Comparison of ENCODE assay signal across 8 cellular contexts in genomic region chr1:167219194-167219593, GRCh38. TPM values are rescaled to one million over a fixed set of nuclear protein-coding genes. Genes with fewer than 3 reads are reported as not detected.
DNase-seq lines count a peak whose midpoint lies in the region; ATAC-seq, FAIRE-seq and TF ChIP-seq lines count a peak whose summit lies in the region.

No MANE protein-coding gene starts in this region.

- H3K27me3 Mint-ChIP-seq in activated naive CD8-positive, alpha-beta T cell treated with anti-CD3 and anti-CD28 coated beads, Interleukin-2, amount 50 U/mL, for 24 hours, result peaks cover 2% of the 10 kb centered on the region

- no peak overlapping the region for H4K8ac ChIP-seq in mesenchymal stem cell (ENCODE audit: low read length)

- CTCF ChIA-PET in A549 (lab: Yijun Ruan, JAX) (interaction anchor here (1.0 to 4.6 kb wide), 10 partner anchors 9 to 337 kb away, joined by 3 to 17 read pairs (median 6); no protein-coding TSS in a partner anchor), HEK293 (lab: Yijun Ruan, JAX) (interaction anchor here (0.6 to 2.8 kb wide), 16 partner anchors 9 to 336 kb away, joined by 3 to 22 read pairs (median 5); no protein-coding TSS in a partner anchor)

- no peak overlapping the region for H2BK5ac ChIP-seq in mesenchymal stem cell (ENCODE audit: low read depth, low read length, poor library complexity, severe bottlenecking)

- ATAC-seq in A549 (no peak), HG03280 (IDR thresholded peaks at IDR 0.05; ENCODE audit: unreplicated experiment) (no peak), GM21786 (IDR thresholded peaks at IDR 0.05; ENCODE audit: unreplicated experiment) (no peak)
- no peak for ATAC-seq in activated naive CD8-positive, alpha-beta T cell treated with anti-CD3 and anti-CD28 coated beads, Interleukin-2, amount 50 U/mL, for 24 hours

- H2AFZ ChIP-seq in mesenchymal stem cell (ENCODE audit: low read depth, low read length), result no peak overlapping the region

- no peak overlapping the region for H3K23ac ChIP-seq in mesenchymal stem cell (ENCODE audit: low read length in 2 of 2)

- no peak overlapping the region for H3K14ac ChIP-seq in mesenchymal stem cell (ENCODE audit: low read length in 2 of 2)

- peak overlapping the region; percentile 66 for H3K4me2 ChIP-seq in A549
- H3K4me2 ChIP-seq in mesenchymal stem cell (ENCODE audit: low read length, poor library complexity, severe bottlenecking), result no peak overlapping the region

- H3K27ac ChIP-seq in A549 (peak overlapping the region; percentile 87 to 95; a peak in 5 of 6 replicates), HEK293 (ENCODE audit: extremely low read depth, low read depth, low read length) (no peak overlapping the region), mesenchymal stem cell (ENCODE audit: low read length, poor library complexity, severe bottlenecking) (no peak overlapping the region)

- no peak overlapping the region for H2BK120ac ChIP-seq in mesenchymal stem cell (ENCODE audit: low read depth, low read length)

- H2AK5ac ChIP-seq in mesenchymal stem cell (ENCODE audit: low read length, severe bottlenecking), result no peak overlapping the region

- no peak overlapping the region for H2BK12ac ChIP-seq in mesenchymal stem cell (ENCODE audit: low read length in 2 of 2)

- peak overlapping the region; percentile 87 for H3K9ac ChIP-seq in mesenchymal stem cell (ENCODE audit: low read length)

- peaks cover 5% of the 10 kb centered on the region for H3K36me3 Mint-ChIP-seq in activated naive CD8-positive, alpha-beta T cell treated with anti-CD3 and anti-CD28 coated beads, Interleukin-2, amount 50 U/mL, for 24 hours (ENCODE audit: low read depth)

- no peak for FAIRE-seq in A549 (lab: Jason Lieb, UNC)

- no peak for TF ChIP-seq EP300 in A549 (IDR thresholded peaks at IDR 0.05)

- peaks cover 40% of the 10 kb centered on the region for H3K4me1 Mint-ChIP-seq in activated naive CD8-positive, alpha-beta T cell treated with anti-CD3 and anti-CD28 coated beads, Interleukin-2, amount 50 U/mL, for 24 hours

- no peak for TF ChIP-seq RAD21 in A549 (conservative IDR thresholded peaks at IDR 0.05 in 1 of 2, IDR thresholded peaks at IDR 0.05 in 1 of 2)

- H3K18ac ChIP-seq in mesenchymal stem cell (ENCODE audit: low read depth in 1 of 2, low read length in 2 of 2), result no peak overlapping the region

- H3K4me3 ChIP-seq in A549 (peak overlapping the region; percentile 72), HEK293 (ENCODE audit: low read depth, low read length) (peak overlapping the region; percentile 80), mesenchymal stem cell (ENCODE audit: insufficient read depth in 1 of 2, low read depth in 1 of 2, low read length in 2 of 2) (peak overlapping the region in 1 of 2 experiments; percentile 99)

- H2BK15ac ChIP-seq in mesenchymal stem cell (ENCODE audit: low read depth, poor library complexity, severe bottlenecking), result no peak overlapping the region

- H3K9me3 ChIP-seq in A549, result peaks cover 4% of the 10 kb centered on the region; the same call in 1 of the 3 replicates
- no peaks in the 10 kb centered on the region for H3K9me3 ChIP-seq in HEK293 (ENCODE audit: control insufficient read depth, insufficient read depth, low read depth, low read length)
- no peaks in the 10 kb centered on the region for H3K9me3 ChIP-seq in mesenchymal stem cell (ENCODE audit: control insufficient read depth, low read length)

- peaks cover 3% of the 10 kb centered on the region for H3K9me3 Mint-ChIP-seq in activated naive CD8-positive, alpha-beta T cell treated with anti-CD3 and anti-CD28 coated beads, Interleukin-2, amount 50 U/mL, for 24 hours

- 66% methylated on average over 5 of the region's 5 CpGs for WGBS in A549 (ENCODE audit: missing lambda C conversion rate)
- WGBS in mesenchymal stem cell, result 57% methylated on average over 5 of the region's 5 CpGs

- peaks cover 26% of the 10 kb centered on the region for H3K4me1 ChIP-seq in A549
- H3K4me1 ChIP-seq in HEK293 (ENCODE audit: control insufficient read depth, insufficient read depth, low read length), result peaks cover 13% of the 10 kb centered on the region
- peaks cover 2% of the 10 kb centered on the region for H3K4me1 ChIP-seq in mesenchymal stem cell (ENCODE audit: control insufficient read depth, insufficient read depth, low read depth, low read length)

- H3K27me3 ChIP-seq in mesenchymal stem cell (ENCODE audit: control insufficient read depth in 1 of 2, insufficient read depth in 1 of 2, low read length in 2 of 2), result peaks cover 0 to 2% of the 10 kb centered on the region in 2 experiments

- H3K27ac Mint-ChIP-seq in activated naive CD8-positive, alpha-beta T cell treated with anti-CD3 and anti-CD28 coated beads, Interleukin-2, amount 50 U/mL, for 24 hours, result peak overlapping the region; percentile 98

- H3K4me3 Mint-ChIP-seq in activated naive CD8-positive, alpha-beta T cell treated with anti-CD3 and anti-CD28 coated beads, Interleukin-2, amount 50 U/mL, for 24 hours, result peak overlapping the region; percentile 95

- POLR2A ChIA-PET in A549 (lab: Yijun Ruan, JAX) (no interaction called here), HEK293 (lab: Yijun Ruan, JAX) (interaction anchor here (1.0 to 2.6 kb wide), 10 partner anchors 13 to 235 kb away, joined by 3 to 30 read pairs (median 8); no protein-coding TSS in a partner anchor)

- H3K79me1 ChIP-seq in mesenchymal stem cell (replicated peaks; ENCODE audit: low read length, poor library complexity, severe bottlenecking), result peaks cover 3% of the 10 kb centered on the region

- H4K91ac ChIP-seq in mesenchymal stem cell (ENCODE audit: low read length), result no peak overlapping the region

- H3K36me3 ChIP-seq in HEK293 (ENCODE audit: control insufficient read depth in 2 of 2, insufficient read depth in 1 of 2, low read length in 2 of 2), result no peaks in the 10 kb centered on the region
- H3K36me3 ChIP-seq in mesenchymal stem cell (ENCODE audit: control insufficient read depth in 1 of 2, insufficient read depth in 2 of 2, low read depth in 1 of 2, low read length in 2 of 2), result no peaks in the 10 kb centered on the region

- no peak overlapping the region for H3K4ac ChIP-seq in mesenchymal stem cell (ENCODE audit: low read depth in 1 of 2, low read length in 2 of 2)

- DNase-seq in A549 (ENCODE audit: low read depth in 1 of 2, low spot score in 1 of 2), result no peak
- DNase-seq in activated naive CD8-positive, alpha-beta T cell treated with anti-CD3 and anti-CD28 coated beads, Interleukin-2, amount 50 U/mL, for 24 hours, result no peak
- no peak for DNase-seq in mesenchymal stem cell
- no peak for DNase-seq in GM19238 (ENCODE audit: insufficient read length, low spot score)
- DNase-seq in foreskin melanocyte, result no peak

- TF ChIP-seq CTCF in A549 (IDR thresholded peaks at IDR 0.05) (no peak), HEK293 (tag by site-specific recombination; IDR thresholded peaks at IDR 0.05) (no peak)

- TF ChIP-seq POLR2A in A549 (IDR thresholded peaks at IDR 0.05; ENCODE audit: low read length), result no peak

TF ChIP-seq in A549, 52 proteins besides CTCF, POLR2A, EP300 and RAD21 (continues in another document):
- no peak for TF ChIP-seq RFX5 (IDR thresholded peaks at IDR 0.05)
- no peak for TF ChIP-seq EHF (CRISPR knock-in tag; IDR thresholded peaks at IDR 0.05)
- TF ChIP-seq ESRRA (IDR thresholded peaks at IDR 0.05; ENCODE audit: borderline replicate concordance, low read length), result no peak
- TF ChIP-seq JUN (IDR thresholded peaks at IDR 0.05), result no peak

TF ChIP-seq in HEK293, 187 proteins besides CTCF, POLR2A, EP300 and RAD21:
- no peak for TF ChIP-seq ZNF692 (tag by site-specific recombination; IDR thresholded peaks at IDR 0.05)
- TF ChIP-seq PRDM6 (tag by site-specific recombination; IDR thresholded peaks at IDR 0.05), result 0 out of 2 replicates have a peak, but pooled peaks have one; percentile 21

RNA-seq across cellular contexts. Expression of gene POU2F1, which starts 1.5 kb away (rescaled TPM):
- polyA plus RNA-seq in A549 (2011; rRNA removed) (9.4 and 10.5 TPM in 2 replicates), A549 (2017; fragmentation: RNase III; extraction: RNeasy Plus Mini Kit Qiagen cat#74134 plus additional on column Dnase treatment) (2.6 to 3.2 TPM (median 2.9 TPM) in 3 replicates)
- 2.4 and 3.1 TPM in 2 replicates for polyA plus RNA-seq in A549 (2012; cell fraction: cytosol; rRNA removed)
- polyA plus RNA-seq in A549 (2012; cell fraction: nucleus; rRNA removed), result 6.1 and 7.0 TPM in 2 replicates
- 27.7 and 36.5 TPM in 2 replicates for polyA minus RNA-seq in A549 (2011; rRNA and poly(A)+ RNA removed)
- polyA plus RNA-seq in mesenchymal stem cell (2013, experiment 1 of 2), result 4.2 TPM
- polyA plus RNA-seq in mesenchymal stem cell (2013, experiment 2 of 2), result 3.8 TPM

Comparison
In these comparisons a context has a peak if more than half of its experiments do, and no peak if none do; other contexts are left out.
1. H3K27ac ChIP-seq: peak in A549 (2 of 2); none in HEK293 (single experiment) and mesenchymal stem cell (single experiment).